ENCODE assay signal across 27 cellular contexts in genomic region chr3:51557993-51558392, GRCh38.
"Had no signal": no experiment of that assay in that cellular context is flagged by ENCODE, and none has a peak within 500 bp of the region (broad histone marks: within the 10 kb centered on the region; RNA-seq: fewer than 3 reads in every experiment).

No MANE protein-coding gene starts in this region.

- H3K4me1 ChIP-seq: colonic mucosa, foreskin keratinocyte, gastrocnemius medialis had no signal

- FAIRE-seq: colon, endometrium, endothelial cell of umbilical vein, frontal cortex had no signal

- DNase-seq: colonic mucosa; cortex of kidney; dermis blood vessel endothelial cell; dorsolateral prefrontal cortex; effector CD4-positive, alpha-beta T cell; effector CD8-positive, alpha-beta T cell; effector memory CD4-positive, alpha-beta T cell; effector memory CD8-positive, alpha-beta T cell; endodermal cell; erythroblast; esophagus squamous epithelium; foreskin fibroblast; foreskin keratinocyte; foreskin melanocyte; gastrocnemius medialis; glutamatergic neuron; heart left ventricle had no signal

- H3K27me3 ChIP-seq: colonic mucosa, dorsolateral prefrontal cortex, esophagus muscularis mucosa, esophagus squamous epithelium, foreskin keratinocyte, gastrocnemius medialis, gastroesophageal sphincter, heart left ventricle had no signal

- H3K36me3 ChIP-seq: colonic mucosa had no signal

- H3K9me3 Mint-ChIP-seq: dendritic cell treated with granulocyte-macrophage colony-stimulating factor and Interleukin-4, amounts not matched to agents 40 ng/mL and 50 ng/mL, for 4 days; effector memory CD8-positive, alpha-beta T cell; endodermal cell had no signal

- H3K9me3 ChIP-seq: colonic mucosa, esophagus muscularis mucosa, esophagus squamous epithelium, gastrocnemius medialis, gastroesophageal sphincter, heart left ventricle had no signal

- H3K4me3 Mint-ChIP-seq: dendritic cell treated with granulocyte-macrophage colony-stimulating factor and Interleukin-4, amounts not matched to agents 40 ng/mL and 50 ng/mL, for 4 days; effector memory CD8-positive, alpha-beta T cell; endodermal cell had no signal

- H3K27ac Mint-ChIP-seq: dendritic cell treated with granulocyte-macrophage colony-stimulating factor and Interleukin-4, amounts not matched to agents 40 ng/mL and 50 ng/mL, for 4 days; endodermal cell had no signal

- H3K27ac ChIP-seq: colonic mucosa, coronary artery, epithelial cell of prostate, esophagus squamous epithelium, foreskin keratinocyte, gastrocnemius medialis, heart left ventricle had no signal

- H3K4me3 ChIP-seq: colonic mucosa, coronary artery, dorsolateral prefrontal cortex, esophagus muscularis mucosa, esophagus squamous epithelium, gastrocnemius medialis, gastroesophageal sphincter, heart left ventricle had no signal

- H3K27me3 Mint-ChIP-seq: dendritic cell treated with granulocyte-macrophage colony-stimulating factor and Interleukin-4, amounts not matched to agents 40 ng/mL and 50 ng/mL, for 4 days; effector memory CD8-positive, alpha-beta T cell had no signal

- ATAC-seq: effector memory CD8-positive, alpha-beta T cell; esophagus mucosa; foreskin keratinocyte; gastrocnemius medialis; gastroesophageal sphincter; heart left ventricle had no signal
